10 cellular contexts compared by ENCODE assay signal in the genomic region with DNA sequence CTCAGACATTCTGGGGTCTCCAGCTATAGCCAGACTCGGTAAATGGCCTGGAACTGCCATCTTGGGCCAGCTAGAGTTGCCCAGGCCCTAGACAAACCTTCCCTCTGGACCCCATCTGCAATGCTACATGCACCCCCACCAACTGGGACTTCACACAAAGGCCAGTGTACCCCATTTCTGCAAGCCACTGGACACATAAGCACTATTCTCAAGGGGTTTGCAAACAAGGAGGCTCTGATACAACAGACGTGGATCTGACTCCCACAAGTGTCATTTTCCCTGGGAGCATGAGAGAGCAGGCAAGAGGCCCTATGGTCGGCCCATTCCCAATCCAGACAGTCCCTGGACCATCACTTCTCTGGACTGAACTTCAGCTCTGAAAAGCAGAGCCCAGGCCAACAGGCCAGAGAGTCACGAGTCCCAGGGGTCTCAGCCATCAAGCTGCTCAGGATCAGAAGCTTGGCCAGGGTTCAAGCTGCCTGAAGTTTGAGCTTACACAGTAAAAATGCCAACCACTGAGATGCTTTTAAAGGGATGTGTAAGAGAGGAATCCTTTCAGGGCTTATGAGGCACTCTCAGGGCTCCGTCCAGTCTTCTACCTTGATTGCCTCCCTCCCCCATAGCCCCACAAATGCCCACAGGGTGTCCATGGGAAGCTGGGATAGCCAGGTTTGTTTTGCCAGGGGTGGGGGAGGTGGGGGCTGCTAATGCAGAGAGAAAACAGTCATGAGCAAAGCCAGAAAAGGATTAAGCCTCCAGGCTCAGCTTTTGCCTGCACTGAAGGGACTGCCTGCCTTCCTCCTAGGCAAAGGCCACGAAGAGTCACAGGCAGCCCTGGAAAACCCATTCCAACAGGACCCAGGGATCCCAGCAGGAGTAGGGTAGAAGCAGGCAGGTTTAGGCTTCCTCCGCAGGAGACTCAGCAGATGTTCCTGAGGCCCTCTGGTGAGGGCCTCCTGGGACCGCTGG. TPM values are rescaled to one million over a fixed set of nuclear protein-coding genes. Genes with fewer than 3 reads are reported as not detected.
A peak's percentile ranks its signal among the peaks of the same experiment; 100 is the strongest.
DNase-seq lines count a peak whose midpoint lies in the region; ATAC-seq and TF ChIP-seq lines count a peak whose summit lies in the region.
"Had no signal": no experiment of that assay in that cellular context is flagged by ENCODE, and none has a peak within 500 bp of the region (broad histone marks: within the 10 kb centered on the region; RNA-seq: fewer than 3 reads in every experiment).

No MANE protein-coding gene starts in this region.

- no peak overlapping the region for H2AFZ ChIP-seq in PC-3 (ENCODE audit: low read length)

- H3K4me3 Mint-ChIP-seq in Calu3 (ENCODE audit: low read depth, unreplicated experiment) (no peak overlapping the region), endodermal cell (no peak overlapping the region)

- H3K79me2 ChIP-seq in PC-3 (ENCODE audit: low read length), result peaks cover 97% of the 10 kb centered on the region

- ATAC-seq in PC-3 (no peak), GM21423 (IDR thresholded peaks at IDR 0.05; ENCODE audit: unreplicated experiment) (no peak), HG03378 (IDR thresholded peaks at IDR 0.05; ENCODE audit: unreplicated experiment) (no peak)

- H3K27me3 Mint-ChIP-seq in Calu3 (ENCODE audit: unreplicated experiment), result no peaks in the 10 kb centered on the region
- H3K27me3 Mint-ChIP-seq in endodermal cell (ENCODE audit: insufficient read depth), result no peaks in the 10 kb centered on the region

- no peaks in the 10 kb centered on the region for H3K9me2 ChIP-seq in PC-3 (replicated peaks; ENCODE audit: low read length)

- H3K27me3 ChIP-seq in PC-3 (ENCODE audit: low read length), result no peaks in the 10 kb centered on the region
- H3K27me3 ChIP-seq in endodermal cell (ENCODE audit: control insufficient read depth, insufficient read depth, low read length, poor library complexity, severe bottlenecking), result no peaks in the 10 kb centered on the region
- no peaks in the 10 kb centered on the region for H3K27me3 ChIP-seq in prostate gland (replicated peaks; ENCODE audit: insufficient read depth)
- H3K27me3 ChIP-seq: brain microvascular endothelial cell had no signal

- H3K4me3 ChIP-seq in PC-3 (ENCODE audit: low read length) (no peak overlapping the region), endodermal cell (ENCODE audit: low read length) (no peak overlapping the region), prostate gland (no peak overlapping the region)

- no peaks in the 10 kb centered on the region for H3K9me3 ChIP-seq in PC-3 (ENCODE audit: low read length)
- H3K9me3 ChIP-seq in endodermal cell (ENCODE audit: control insufficient read depth, low read length), result no peaks in the 10 kb centered on the region
- H3K9me3 ChIP-seq in prostate gland, result no peaks in the 10 kb centered on the region

- H4K20me1 ChIP-seq in PC-3 (ENCODE audit: low read length), result peaks cover 56% of the 10 kb centered on the region

- H3F3A ChIP-seq in PC-3 (ENCODE audit: low read length, unreplicated experiment), result peaks cover 4% of the 10 kb centered on the region

- peaks cover 74% of the 10 kb centered on the region for H3K4me1 Mint-ChIP-seq in Calu3 (ENCODE audit: low read depth, unreplicated experiment)
- H3K4me1 Mint-ChIP-seq in endodermal cell, result peaks cover 47% of the 10 kb centered on the region

- POLR2A ChIA-PET in PC-3 (lab: Charles Lee; ENCODE audit: unreplicated experiment), result interaction anchor here (0.5 kb wide), 1 partner anchor 14 kb away, joined by 3 read pairs; no protein-coding TSS in a partner anchor

- H3K27ac Mint-ChIP-seq in Calu3 (ENCODE audit: unreplicated experiment) (peak overlapping the region; percentile 94), endodermal cell (no peak overlapping the region)
- H3K27ac Mint-ChIP-seq: H9 had no signal

- CTCF ChIA-PET in Calu3 (lab: Charles Lee), result interaction anchor here (0.6 to 1.9 kb wide), 5 partner anchors 13 to 84 kb away, joined by 3 to 11 read pairs (median 4); a partner anchor contains a TSS
- CTCF ChIA-PET in PC-3 (lab: Charles Lee), result interaction anchor here (0.6 to 1.1 kb wide), 3 partner anchors 12 to 57 kb away, joined by 4 to 6 read pairs (median 4); no protein-coding TSS in a partner anchor

- H3K9ac ChIP-seq in PC-3 (ENCODE audit: low read length) (no peak overlapping the region), endodermal cell (ENCODE audit: extremely low read depth, low read length, poor library complexity, severe bottlenecking) (no peak overlapping the region)

- no peak for DNase-seq in Calu3
- DNase-seq in PC-3, result no peak
- no peak for DNase-seq in endodermal cell
- no peak for DNase-seq in prostate gland (ENCODE audit: low spot score)
- no peak for DNase-seq in mucosa of gallbladder (ENCODE audit: low spot score)
- no peak for DNase-seq in SHP77 (lab: John Stamatoyannopoulos, UW)
- DNase-seq: brain microvascular endothelial cell had no signal

- peaks cover 72% of the 10 kb centered on the region for H3K4me1 ChIP-seq in PC-3 (ENCODE audit: insufficient read depth, low read length)
- peaks cover 19% of the 10 kb centered on the region for H3K4me1 ChIP-seq in endodermal cell (ENCODE audit: control insufficient read depth, insufficient read depth, low read length)
- peaks cover 81% of the 10 kb centered on the region for H3K4me1 ChIP-seq in prostate gland (replicated peaks)

- TF ChIP-seq POLR2A in prostate gland (IDR thresholded peaks at IDR 0.05), result no peak

- intact Hi-C loops in Calu3 (cut with micrococcal nuclease; ENCODE audit: unreplicated experiment), result no loop called here
- intact Hi-C loops in PC-3 (cut with micrococcal nuclease), result no loop called here
- intact Hi-C loops in prostate gland (cut with DNase I), result no loop called here

- H3K9me3 Mint-ChIP-seq in Calu3 (ENCODE audit: low read depth, unreplicated experiment) (no peaks in the 10 kb centered on the region), endodermal cell (no peaks in the 10 kb centered on the region)
- H3K9me3 Mint-ChIP-seq: H9 had no signal

- H3K4me2 ChIP-seq in PC-3 (ENCODE audit: low read length), result peak overlapping the region; percentile 71

- H3K27ac ChIP-seq in PC-3 (ENCODE audit: low read length), result peak overlapping the region; percentile 76
- peak overlapping the region; percentile 6 for H3K27ac ChIP-seq in endodermal cell (ENCODE audit: low read depth, low read length)
- peak overlapping the region; percentile 29 to 47 for H3K27ac ChIP-seq in prostate gland
- H3K27ac ChIP-seq: brain microvascular endothelial cell had no signal

- no peaks in the 10 kb centered on the region; the same call in 1 of the 2 replicates for H3K36me3 ChIP-seq in PC-3 (ENCODE audit: low read depth, low read length)
- no peaks in the 10 kb centered on the region for H3K36me3 ChIP-seq in endodermal cell (ENCODE audit: control insufficient read depth, insufficient read depth, low read length)
- no peaks in the 10 kb centered on the region for H3K36me3 ChIP-seq in prostate gland
- H3K36me3 ChIP-seq: brain microvascular endothelial cell had no signal

- WGBS in endodermal cell (ENCODE audit: insufficient coverage in 1 of 2, insufficient read length in 1 of 2), 2 experiments, result 84 to 93% methylated on average over 6 to 8 of the region's 8 CpGs
- WGBS in prostate gland, result 56% methylated on average over 8 of the region's 8 CpGs

- BruUV-seq in Calu3 (replicated peaks; lab: Mats Ljungman, UMichigan) (no TSS peak), PC-3 (replicated peaks; lab: Mats Ljungman, UMichigan) (no TSS peak)

- TF ChIP-seq CTCF in Calu3 (IDR thresholded peaks at IDR 0.05; ENCODE audit: unreplicated experiment) (no peak), PC-3 (conservative IDR thresholded peaks at IDR 0.05; ENCODE audit: low read depth, low read length) (no peak), endodermal cell (conservative IDR thresholded peaks at IDR 0.05) (no peak), prostate gland (IDR thresholded peaks at IDR 0.05) (no peak)

- peaks cover 24% of the 10 kb centered on the region for H3K36me3 Mint-ChIP-seq in Calu3 (ENCODE audit: insufficient read depth, unreplicated experiment)
- no peaks in the 10 kb centered on the region for H3K36me3 Mint-ChIP-seq in endodermal cell (ENCODE audit: low read depth)

RNA-seq across cellular contexts. Expression of gene PNMA1, which starts 31.7 kb away (rescaled TPM):
- total RNA-seq in Calu3 (2022), result 37.2 and 37.9 TPM in 2 replicates
- 30.8 and 36.7 TPM in 2 replicates for total RNA-seq in PC-3 (2014; rRNA removed)
- 10 to 100 TPM; 66.9 to 70.4 TPM for total RNA-seq in endodermal cell
- 114 TPM for polyA plus RNA-seq in endodermal cell (2013, experiment 1 of 2)
- 103 TPM for polyA plus RNA-seq in endodermal cell (2013, experiment 2 of 2)
- total RNA-seq in prostate gland, result 10 to 100 TPM; 18.6 to 62.7 TPM
- 79.5 TPM for total RNA-seq in mucosa of gallbladder

Comparison
In these comparisons a context has a peak if more than half of its experiments do, and no peak if none do; other contexts are left out.
1. H3K27ac ChIP-seq: peak in every context shown above with its lines; median percentile 76 in PC-3; 38 in prostate gland; 6 in endodermal cell.